ENCODE assay signal across 11 cellular contexts in genomic region chr20:48791014-48791413, GRCh38. TPM values are rescaled to one million over a fixed set of nuclear protein-coding genes. Genes with fewer than 3 reads are reported as not detected.
DNase-seq lines count a peak whose midpoint lies in the region; ATAC-seq lines count a peak whose summit lies in the region.
"Had no signal": no experiment of that assay in that cellular context is flagged by ENCODE, and none has a peak within 500 bp of the region (broad histone marks: within the 10 kb centered on the region; RNA-seq: fewer than 3 reads in every experiment).

No MANE protein-coding gene starts in this region.

- no peaks in the 10 kb centered on the region for H3K9me3 ChIP-seq in BLaER1
- H3K9me3 ChIP-seq in NT2/D1 (ENCODE audit: insufficient read depth, low read length), result no peaks in the 10 kb centered on the region
- H3K9me3 ChIP-seq: transverse colon had no signal

- peak overlapping the region; percentile 5; the same call in 1 of the 2 replicates for H3K4me2 ChIP-seq in BLaER1

- H3K4me3 ChIP-seq in BLaER1 (no peak overlapping the region), NT2/D1 (ENCODE audit: insufficient read length, low read depth) (no peak overlapping the region)
- H3K4me3 ChIP-seq: transverse colon had no signal

- H3K4me3 Mint-ChIP-seq in immature natural killer cell, result peak overlapping the region; percentile 49 to 74 (median 67)

- no peak overlapping the region for H3K9ac ChIP-seq in BLaER1
- H3K9ac ChIP-seq in NT2/D1 (ENCODE audit: insufficient read length, low read depth), result peak overlapping the region; percentile 46

- peaks cover 0 to 7% (median 0%) of the 10 kb centered on the region in 3 donors for H3K27me3 Mint-ChIP-seq in immature natural killer cell (ENCODE audit: low read depth in 3 of 3)

- ATAC-seq in esophagus mucosa, result no peak

- H3K27ac ChIP-seq in BLaER1, result no peak overlapping the region
- H3K27ac ChIP-seq: transverse colon had no signal

- H3K4me1 ChIP-seq in BLaER1 (peaks cover 70% of the 10 kb centered on the region), NT2/D1 (ENCODE audit: insufficient read depth, insufficient read length) (peaks cover 22% of the 10 kb centered on the region)

- H3K9me3 Mint-ChIP-seq in immature natural killer cell, result no peaks in the 10 kb centered on the region

- H3K36me3 Mint-ChIP-seq in immature natural killer cell, result peaks cover 0 to 6% (median 0%) of the 10 kb centered on the region in 3 donors

- DNase-seq in LHCN-M2 (ENCODE audit: low read depth) (peak; percentile 55), NT2/D1 (ENCODE audit: low read depth, low spot score) (no peak), immature natural killer cell (peak in 1 of 3 donors; percentile 36), D341Med (ENCODE audit: low spot score) (no peak)
- no peak for DNase-seq in activated CD4-positive, CD25-positive, alpha-beta regulatory T cell treated with anti-CD3 and anti-CD28 coated beads, Interleukin-2, amount 50 U/mL, for 72 hours
- no peak for DNase-seq in activated CD8-positive, alpha-beta memory T cell treated with anti-CD3 and anti-CD28 coated beads for 24 hours
- DNase-seq: activated CD8-positive, alpha-beta memory T cell treated with anti-CD3 and anti-CD28 coated beads, Interleukin-2, amount 50 U/mL, for 4 hours; H7; transverse colon had no signal

- no peaks in the 10 kb centered on the region for H3K27me3 ChIP-seq in BLaER1
- no peaks in the 10 kb centered on the region for H3K27me3 ChIP-seq in NT2/D1 (ENCODE audit: insufficient read depth, insufficient read length)
- H3K27me3 ChIP-seq: transverse colon had no signal

- H3K27ac Mint-ChIP-seq in immature natural killer cell, result peak overlapping the region in 5 of 6 donors; percentile 31 to 78 (median 62)

- H4K20me1 ChIP-seq in BLaER1, result no peaks in the 10 kb centered on the region

- H3K4me1 Mint-ChIP-seq in immature natural killer cell, result peaks cover 0 to 32% of the 10 kb centered on the region in 2 donors

- H3K36me3 ChIP-seq in BLaER1 (no peaks in the 10 kb centered on the region), NT2/D1 (ENCODE audit: insufficient read depth, insufficient read length, low read length) (no peaks in the 10 kb centered on the region)
- H3K36me3 ChIP-seq: transverse colon had no signal

RNA-seq across cellular contexts. Expression of gene PREX1, which starts 36.8 kb away (rescaled TPM):
- total RNA-seq in LHCN-M2 (2014; rRNA removed), result 28.1 and 28.7 TPM in 2 replicates
- polyA plus RNA-seq in LHCN-M2 (2012), result 5.3 TPM
- polyA plus RNA-seq in immature natural killer cell, result 10 to 100 TPM; 30.5 to 94.3 (median 54.9) TPM
- 2.7 TPM for total RNA-seq in esophagus mucosa
